ENCODE assay signal across 8 cellular contexts in genomic region chr3:179347108-179347382, GRCh38. TPM values are rescaled to one million over a fixed set of nuclear protein-coding genes. Genes with fewer than 3 reads are reported as not detected.
A peak's percentile ranks its signal among the peaks of the same experiment; 100 is the strongest.
DNase-seq lines count a peak whose midpoint lies in the region; ATAC-seq and TF ChIP-seq lines count a peak whose summit lies in the region.

No MANE protein-coding gene starts in this region.

- DNase-seq in Right ventricle myocardium inferior (ENCODE audit: missing footprints): no peak
- no peak for DNase-seq in cardiac septum (ENCODE audit: low spot score)
- DNase-seq in central memory CD8-positive, alpha-beta T cell (ENCODE audit: low spot score in 2 of 2): no peak
- no peak for DNase-seq in mesothelial cell of epicardium (ENCODE audit: low spot score in 2 of 2, unreplicated experiment in 2 of 2)
- DNase-seq in NCI-H69 (lab: John Stamatoyannopoulos, UW): no peak

- H3K4me1 Mint-ChIP-seq in central memory CD8-positive, alpha-beta T cell: peaks cover 15% of the 10 kb centered on the region
- H3K4me1 Mint-ChIP-seq in mesothelial cell of epicardium: peaks cover 6% of the 10 kb centered on the region

- TF ChIP-seq CTCF in mesothelial cell of epicardium (IDR thresholded peaks at IDR 0.05; ENCODE audit: unreplicated experiment): no peak

- peaks cover 12% of the 10 kb centered on the region for H3K36me3 Mint-ChIP-seq in central memory CD8-positive, alpha-beta T cell (ENCODE audit: insufficient read depth)
- peaks cover 2% of the 10 kb centered on the region for H3K36me3 Mint-ChIP-seq in mesothelial cell of epicardium

- no peaks in the 10 kb centered on the region for H3K27me3 Mint-ChIP-seq in central memory CD8-positive, alpha-beta T cell
- no peaks in the 10 kb centered on the region for H3K27me3 Mint-ChIP-seq in mesothelial cell of epicardium (ENCODE audit: low read depth)

- no peaks in the 10 kb centered on the region for H3K9me3 Mint-ChIP-seq in central memory CD8-positive, alpha-beta T cell
- no peaks in the 10 kb centered on the region for H3K9me3 Mint-ChIP-seq in mesothelial cell of epicardium

- peak; percentile 2 for ATAC-seq in Right ventricle myocardium inferior
- no peak for ATAC-seq in central memory CD8-positive, alpha-beta T cell (replicated peaks; ENCODE audit: extremely low read depth, poor library complexity, severe bottlenecking)
- ATAC-seq in HG03039 (IDR thresholded peaks at IDR 0.05; ENCODE audit: unreplicated experiment): no peak
- ATAC-seq in HG03378 (IDR thresholded peaks at IDR 0.05; ENCODE audit: unreplicated experiment): no peak
- no peak for ATAC-seq in GM21619 (IDR thresholded peaks at IDR 0.05; ENCODE audit: unreplicated experiment)

- intact Hi-C loops in Right ventricle myocardium inferior (cut with DNase I) (loop anchor here (1.0 kb wide), 1 partner anchor 24 kb away; the partner anchor contains the start of gene ZNF639), cardiac septum (cut with DNase I) (loop anchor here (2.0 to 5.0 kb wide), 2 partner anchors 24 to 215 kb away; partner anchors contain the start of genes ACTL6A and ZNF639)

- H3K27ac Mint-ChIP-seq in central memory CD8-positive, alpha-beta T cell (ENCODE audit: low read depth): peak overlapping the region; percentile 87
- no peak overlapping the region for H3K27ac Mint-ChIP-seq in mesothelial cell of epicardium

- H3K4me3 Mint-ChIP-seq in central memory CD8-positive, alpha-beta T cell: peak overlapping the region; percentile 99
- peak overlapping the region; percentile 100 for H3K4me3 Mint-ChIP-seq in mesothelial cell of epicardium

RNA-seq across cellular contexts. Expression of gene MFN1, which starts 0.5 kb away (rescaled TPM):
- total RNA-seq in Right ventricle myocardium inferior: 64.5 TPM
- total RNA-seq in cardiac septum: 49.2 TPM
- 61.0 to 65.5 TPM (median 64.7 TPM) in 3 replicates for total RNA-seq in mesothelial cell of epicardium

RNA-seq across cellular contexts. Expression of gene ZNF639, which starts 24.2 kb away (rescaled TPM):
- total RNA-seq in Right ventricle myocardium inferior: 31.2 TPM
- total RNA-seq in cardiac septum: 25.5 TPM
- 38.8 to 40.6 TPM (median 40.2 TPM) in 3 replicates for total RNA-seq in mesothelial cell of epicardium
